ENCODE assay signal across 18 cellular contexts in genomic region chrX:3592184-3592583, GRCh38.
"Had no signal": no experiment of that assay in that cellular context is flagged by ENCODE, and none has a peak within 500 bp of the region (broad histone marks: within the 10 kb centered on the region; RNA-seq: fewer than 3 reads in every experiment).

No MANE protein-coding gene starts in this region.

- H3K4me1 Mint-ChIP-seq: activated CD4-positive, alpha-beta T cell treated with anti-CD3 and anti-CD28 coated beads for 36 hours had no signal

- H3K9me3 ChIP-seq: ascending aorta, sigmoid colon, suprapubic skin, upper lobe of left lung had no signal

- H3K4me3 ChIP-seq: ascending aorta, lung, sigmoid colon, suprapubic skin, upper lobe of left lung had no signal

- H3K27me3 ChIP-seq: ascending aorta, sigmoid colon, suprapubic skin, upper lobe of left lung had no signal

- DNase-seq: activated CD4-positive, alpha-beta T cell treated with anti-CD3 and anti-CD28 coated beads for 36 hours; activated CD8-positive, alpha-beta memory T cell treated with anti-CD3 and anti-CD28 coated beads, Interleukin-2, amount 50 U/mL, for 48 hours; activated CD8-positive, alpha-beta T cell treated with anti-CD3 and anti-CD28 coated beads, Interleukin-2, amount 10 ng/mL, durations not matched to agents 7 days and 5 days; activated naive CD4-positive, alpha-beta T cell treated with Interleukin-2 at 50 U/mL for 16 hours; activated naive CD8-positive, alpha-beta T cell treated with anti-CD3 and anti-CD28 coated beads, Interleukin-2, amount 50 U/mL, for 24 hours; foreskin melanocyte; head of caudate nucleus; left colon; naive thymus-derived CD4-positive, alpha-beta T cell; sigmoid colon; stimulated activated CD4-positive, alpha-beta T cell treated with anti-CD3 and anti-CD28 coated beads, Interleukin-2, amount 100 ng/mL, for 24 hours; stimulated activated naive CD8-positive, alpha-beta T cell treated with anti-CD3 and anti-CD28 coated beads, Interleukin-15, Interleukin-2, amounts not matched to agents 100 U/mL and 50 U/mL, for 24 hours; T-helper 1 cell; upper lobe of left lung had no signal

- H3K4me1 ChIP-seq: ascending aorta, sigmoid colon, suprapubic skin, upper lobe of left lung had no signal

- H3K27ac ChIP-seq: ascending aorta, sigmoid colon, suprapubic skin, upper lobe of left lung, VCaP had no signal

- H3K27ac Mint-ChIP-seq: activated CD4-positive, alpha-beta T cell treated with anti-CD3 and anti-CD28 coated beads for 36 hours; activated CD8-positive, alpha-beta T cell treated with anti-CD3 and anti-CD28 coated beads, Interleukin-2, amount 10 ng/mL, durations not matched to agents 7 days and 5 days; activated naive CD8-positive, alpha-beta T cell treated with anti-CD3 and anti-CD28 coated beads, Interleukin-2, amount 50 U/mL, for 24 hours; naive thymus-derived CD4-positive, alpha-beta T cell had no signal

- H3K4me3 Mint-ChIP-seq: activated CD4-positive, alpha-beta T cell treated with anti-CD3 and anti-CD28 coated beads for 36 hours; activated CD8-positive, alpha-beta T cell treated with anti-CD3 and anti-CD28 coated beads, Interleukin-2, amount 10 ng/mL, durations not matched to agents 7 days and 5 days; activated naive CD8-positive, alpha-beta T cell treated with anti-CD3 and anti-CD28 coated beads, Interleukin-2, amount 50 U/mL, for 24 hours; naive thymus-derived CD4-positive, alpha-beta T cell had no signal

- H3K27me3 Mint-ChIP-seq: activated CD4-positive, alpha-beta T cell treated with anti-CD3 and anti-CD28 coated beads for 36 hours; activated naive CD8-positive, alpha-beta T cell treated with anti-CD3 and anti-CD28 coated beads, Interleukin-2, amount 50 U/mL, for 24 hours; naive thymus-derived CD4-positive, alpha-beta T cell had no signal

- H3K36me3 ChIP-seq: ascending aorta, sigmoid colon, suprapubic skin, upper lobe of left lung had no signal

- ATAC-seq: activated CD4-positive, alpha-beta T cell treated with anti-CD3 and anti-CD28 coated beads for 36 hours; activated CD8-positive, alpha-beta T cell treated with anti-CD3 and anti-CD28 coated beads, Interleukin-2, amount 10 ng/mL, durations not matched to agents 7 days and 5 days; activated naive CD8-positive, alpha-beta T cell treated with anti-CD3 and anti-CD28 coated beads, Interleukin-2, amount 50 U/mL, for 24 hours; left colon; naive thymus-derived CD4-positive, alpha-beta T cell; stimulated activated naive CD8-positive, alpha-beta T cell treated with anti-CD3 and anti-CD28 coated beads, Interleukin-15, Interleukin-2, amounts not matched to agents 100 U/mL and 50 U/mL, for 24 hours had no signal

- H3K9me3 Mint-ChIP-seq: activated naive CD8-positive, alpha-beta T cell treated with anti-CD3 and anti-CD28 coated beads, Interleukin-2, amount 50 U/mL, for 24 hours had no signal
